In genomic region chr9:124012368-124013262, GRCh38 we compare ENCODE assay signal across 10 cellular contexts. TPM values are rescaled to one million over a fixed set of nuclear protein-coding genes. Genes with fewer than 3 reads are reported as not detected.
DNase-seq lines count a peak whose midpoint lies in the region; ATAC-seq and TF ChIP-seq lines count a peak whose summit lies in the region.
"Had no signal": no experiment of that assay in that cellular context is flagged by ENCODE, and none has a peak within 500 bp of the region (broad histone marks: within the 10 kb centered on the region; RNA-seq: fewer than 3 reads in every experiment).

No MANE protein-coding gene starts in this region.

- H3K9me3 ChIP-seq in right cardiac atrium (ENCODE audit: control insufficient read depth, low read length) (no peaks in the 10 kb centered on the region), upper lobe of left lung (no peaks in the 10 kb centered on the region)

- H2BK5ac ChIP-seq in mesendoderm (ENCODE audit: low read length) = no peak overlapping the region

- H3K9ac ChIP-seq in mesendoderm (ENCODE audit: low read length) = peak overlapping the region; percentile 7

- H3K36me3 ChIP-seq in mesendoderm (ENCODE audit: control insufficient read depth, insufficient read depth, low read length) = no peaks in the 10 kb centered on the region
- no peaks in the 10 kb centered on the region for H3K36me3 ChIP-seq in upper lobe of left lung

- no peak overlapping the region for H2BK120ac ChIP-seq in mesendoderm (ENCODE audit: low read depth, low read length)

- intact Hi-C loops in right cardiac atrium (cut with DNase I) (loop anchor here in 1 of 4 donors (5.0 kb wide), 1 partner anchor 470 kb away; no protein-coding TSS in a partner anchor), Right ventricle myocardium superior (cut with DNase I) (no loop called here)

- ATAC-seq in right cardiac atrium (no peak), Right ventricle myocardium superior (ENCODE audit: poor library complexity) (no peak), upper lobe of left lung (ENCODE audit: low FRiP score in 2 of 2) (no peak), HG03460 (IDR thresholded peaks at IDR 0.05; ENCODE audit: unreplicated experiment) (no peak), HG03432 (IDR thresholded peaks at IDR 0.05; ENCODE audit: unreplicated experiment) (no peak), GM21515 (IDR thresholded peaks at IDR 0.05; ENCODE audit: unreplicated experiment) (no peak)

- H2AK5ac ChIP-seq in mesendoderm (ENCODE audit: low read length) = no peak overlapping the region

- H3K18ac ChIP-seq in mesendoderm (ENCODE audit: low read length) = no peak overlapping the region

- no peak overlapping the region for H2BK15ac ChIP-seq in mesendoderm (replicated peaks; ENCODE audit: low read depth)

- H3K23ac ChIP-seq in mesendoderm (ENCODE audit: low read length) = peak overlapping the region; percentile 61

- peak overlapping the region; percentile 34 for H3K4me2 ChIP-seq in mesendoderm (ENCODE audit: low read length)

- H3K27ac ChIP-seq in right cardiac atrium (ENCODE audit: low read length) (no peak overlapping the region), angular gyrus (ENCODE audit: low read depth, low read length) (peak overlapping the region; percentile 62), mesendoderm (ENCODE audit: low read depth, low read length) (no peak overlapping the region), upper lobe of left lung (no peak overlapping the region)

- H3K4me3 ChIP-seq in right cardiac atrium (ENCODE audit: low read length) (peak overlapping the region; percentile 46), mesendoderm (ENCODE audit: low read length) (no peak overlapping the region), upper lobe of left lung (peak overlapping the region in 3 of 4 donors; percentile 19 to 35 (median 32))

- H3K4me1 ChIP-seq in right cardiac atrium (ENCODE audit: control insufficient read depth, insufficient read depth, low read length) = peaks cover 8% of the 10 kb centered on the region
- H3K4me1 ChIP-seq in mesendoderm (ENCODE audit: control insufficient read depth, low read depth, low read length) = no peaks in the 10 kb centered on the region
- H3K4me1 ChIP-seq in upper lobe of left lung = peaks cover 57 to 78% (median 61%) of the 10 kb centered on the region in 4 donors

- no peaks in the 10 kb centered on the region for H3K79me1 ChIP-seq in mesendoderm (ENCODE audit: low read length)

- TF ChIP-seq POLR2A in upper lobe of left lung (IDR thresholded peaks at IDR 0.05) = no peak

- no peak for TF ChIP-seq EP300 in upper lobe of left lung (IDR thresholded peaks at IDR 0.05)

- no peaks in the 10 kb centered on the region for H3K79me2 ChIP-seq in mesendoderm (ENCODE audit: control insufficient read depth, insufficient read depth, low read length)

- TF ChIP-seq CTCF in upper lobe of left lung (IDR thresholded peaks at IDR 0.05) = no peak

- H3K56ac ChIP-seq in mesendoderm (ENCODE audit: low read length) = peak overlapping the region; percentile 63

- H4K5ac ChIP-seq in mesendoderm (ENCODE audit: low read length) = no peak overlapping the region

- H3K27me3 ChIP-seq in right cardiac atrium (ENCODE audit: control insufficient read depth, insufficient read depth) = no peaks in the 10 kb centered on the region
- H3K27me3 ChIP-seq in mesendoderm (ENCODE audit: insufficient read depth, low read length, poor library complexity) = peaks cover 84% of the 10 kb centered on the region
- H3K27me3 ChIP-seq in upper lobe of left lung = peaks cover 0 to 100% (median 75%) of the 10 kb centered on the region in 4 donors

- H3K4ac ChIP-seq in mesendoderm (ENCODE audit: low read depth, low read length) = no peak overlapping the region

- DNase-seq in right cardiac atrium (no peak), Right ventricle myocardium superior (no peak), mesendoderm (peak; percentile 43), upper lobe of left lung (peak in 1 of 2 donors; percentile 82)
- DNase-seq: activated CD4-positive, alpha-beta T cell treated with anti-CD3 and anti-CD28 coated beads, Interleukin-2, amount 50 U/mL, for 1 hour; stimulated activated CD4-positive, alpha-beta T cell treated with anti-CD3 and anti-CD28 coated beads, Interleukin-1b, Interleukin-23, amount 100 ng/mL, for 48 hours had no signal

- H4K8ac ChIP-seq in mesendoderm (ENCODE audit: low read depth, low read length) = no peak overlapping the region

- WGBS in right cardiac atrium = 13% methylated on average over 80 of the region's 80 CpGs
- WGBS in mesendoderm (ENCODE audit: extremely low coverage, insufficient coverage, low lambda C conversion rate) = no CpG with 5 or more reads among the region's 80 CpGs
- WGBS in upper lobe of left lung, 2 donors = 0 to 11% methylated on average over 11 to 42 of the region's 80 CpGs

RNA-seq across cellular contexts. Expression of gene LHX2, which starts 1.0 kb away (rescaled TPM):
- under 1 TPM in 1 of 4 donors, not detected in 3; 0.17 TPM for total RNA-seq in right cardiac atrium
- 0.07 TPM for polyA plus RNA-seq in right cardiac atrium
- total RNA-seq in Right ventricle myocardium superior = not detected
- polyA plus RNA-seq in mesendoderm (2013, experiment 1 of 2) = 0.52 TPM
- 0.49 TPM for polyA plus RNA-seq in mesendoderm (2013, experiment 2 of 2)
- not detected for total RNA-seq in upper lobe of left lung
